1 cellular context compared by ENCODE assay signal in the genomic region with DNA sequence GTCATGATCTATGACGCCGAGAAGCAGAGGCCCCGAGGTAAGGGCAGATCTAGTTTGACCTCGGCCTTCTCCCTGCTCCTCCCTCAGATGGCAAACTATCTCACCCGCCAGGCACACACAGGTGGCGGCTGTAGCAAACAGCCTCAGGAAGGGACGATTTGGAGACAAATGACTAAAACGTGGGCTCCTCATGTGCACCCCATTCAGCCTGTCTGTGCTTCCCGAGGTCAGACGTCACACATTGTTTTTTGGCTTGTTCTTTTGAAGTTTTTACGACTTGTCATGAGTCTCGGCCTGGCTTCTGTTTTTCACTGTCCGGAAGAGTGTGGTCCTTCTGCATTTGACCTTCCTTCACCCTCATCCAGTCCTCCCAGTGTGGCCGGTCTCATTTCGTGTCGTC.
TF ChIP-seq lines count a peak whose summit lies in the region.

No MANE protein-coding gene starts in this region.

TF ChIP-seq in GM23338, 12 proteins besides CTCF, POLR2A, EP300 and RAD21 (continued from another document):
- TF ChIP-seq ZNF462 (CRISPR knock-in tag; IDR thresholded peaks at IDR 0.05) (no peak), ZNF331 (CRISPR knock-in tag; IDR thresholded peaks at IDR 0.05; ENCODE audit: low read depth) (no peak), ZNF114 (CRISPR knock-in tag; IDR thresholded peaks at IDR 0.05) (no peak), NANOG (IDR thresholded peaks at IDR 0.05; ENCODE audit: borderline replicate concordance) (no peak), STAT1 (IDR thresholded peaks at IDR 0.05; ENCODE audit: unreplicated experiment) (no peak)
- TF ChIP-seq, protein P1, sequence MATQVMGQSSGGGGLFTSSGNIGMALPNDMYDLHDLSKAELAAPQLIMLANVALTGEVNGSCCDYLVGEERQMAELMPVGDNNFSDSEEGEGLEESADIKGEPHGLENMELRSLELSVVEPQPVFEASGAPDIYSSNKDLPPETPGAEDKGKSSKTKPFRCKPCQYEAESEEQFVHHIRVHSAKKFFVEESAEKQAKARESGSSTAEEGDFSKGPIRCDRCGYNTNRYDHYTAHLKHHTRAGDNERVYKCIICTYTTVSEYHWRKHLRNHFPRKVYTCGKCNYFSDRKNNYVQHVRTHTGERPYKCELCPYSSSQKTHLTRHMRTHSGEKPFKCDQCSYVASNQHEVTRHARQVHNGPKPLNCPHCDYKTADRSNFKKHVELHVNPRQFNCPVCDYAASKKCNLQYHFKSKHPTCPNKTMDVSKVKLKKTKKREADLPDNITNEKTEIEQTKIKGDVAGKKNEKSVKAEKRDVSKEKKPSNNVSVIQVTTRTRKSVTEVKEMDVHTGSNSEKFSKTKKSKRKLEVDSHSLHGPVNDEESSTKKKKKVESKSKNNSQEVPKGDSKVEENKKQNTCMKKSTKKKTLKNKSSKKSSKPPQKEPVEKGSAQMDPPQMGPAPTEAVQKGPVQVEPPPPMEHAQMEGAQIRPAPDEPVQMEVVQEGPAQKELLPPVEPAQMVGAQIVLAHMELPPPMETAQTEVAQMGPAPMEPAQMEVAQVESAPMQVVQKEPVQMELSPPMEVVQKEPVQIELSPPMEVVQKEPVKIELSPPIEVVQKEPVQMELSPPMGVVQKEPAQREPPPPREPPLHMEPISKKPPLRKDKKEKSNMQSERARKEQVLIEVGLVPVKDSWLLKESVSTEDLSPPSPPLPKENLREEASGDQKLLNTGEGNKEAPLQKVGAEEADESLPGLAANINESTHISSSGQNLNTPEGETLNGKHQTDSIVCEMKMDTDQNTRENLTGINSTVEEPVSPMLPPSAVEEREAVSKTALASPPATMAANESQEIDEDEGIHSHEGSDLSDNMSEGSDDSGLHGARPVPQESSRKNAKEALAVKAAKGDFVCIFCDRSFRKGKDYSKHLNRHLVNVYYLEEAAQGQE (IDR thresholded peaks at IDR 0.05; ENCODE audit: unreplicated experiment) = no peak
